ENCODE assay signal across 25 cellular contexts in the genomic region with DNA sequence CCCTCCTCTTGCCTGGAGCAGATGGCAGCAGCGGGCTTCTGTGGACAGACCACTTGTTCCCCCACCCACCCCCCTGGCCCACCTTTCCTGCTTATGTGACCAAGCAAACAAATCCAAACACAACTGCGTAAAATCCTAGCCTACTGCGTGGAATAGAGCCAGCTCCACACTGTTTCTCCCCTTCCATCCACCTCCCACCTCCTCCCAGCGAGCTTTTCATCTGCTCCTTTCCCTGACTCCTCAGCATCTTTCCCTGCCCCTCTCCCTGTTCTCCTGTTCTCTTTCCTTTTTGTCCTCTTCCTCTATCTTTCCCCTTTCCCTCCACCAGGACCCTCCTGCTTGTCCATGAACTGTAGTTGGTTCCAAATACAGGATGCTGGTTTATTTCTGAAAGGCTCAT. TPM values are rescaled to one million over a fixed set of nuclear protein-coding genes. Genes with fewer than 3 reads are reported as not detected.
"Had no signal": no experiment of that assay in that cellular context is flagged by ENCODE, and none has a peak within 500 bp of the region (broad histone marks: within the 10 kb centered on the region; RNA-seq: fewer than 3 reads in every experiment).

No MANE protein-coding gene starts in this region.

- H3K9me3 ChIP-seq: esophagus muscularis mucosa, gastrocnemius medialis, left lung, thoracic aorta had no signal

- H3K27ac ChIP-seq: coronary artery, esophagus muscularis mucosa, gastrocnemius medialis, left lung, thoracic aorta had no signal

- H3K27me3 ChIP-seq: esophagus muscularis mucosa, gastrocnemius medialis, left lung had no signal

- H3K4me1 ChIP-seq: esophagus muscularis mucosa, gastrocnemius medialis, left lung had no signal

- H3K4me1 Mint-ChIP-seq: activated B cell treated with CpG ODN at 0.5 μM for 24 hours; activated CD4-positive, alpha-beta T cell treated with anti-CD3 and anti-CD28 coated beads for 36 hours; activated naive CD8-positive, alpha-beta T cell treated with anti-CD3 and anti-CD28 coated beads for 36 hours; naive B cell had no signal

- H3K36me3 Mint-ChIP-seq: activated naive CD8-positive, alpha-beta T cell treated with anti-CD3 and anti-CD28 coated beads for 36 hours; naive B cell; type B pancreatic cell had no signal

- H3K4me3 Mint-ChIP-seq: activated B cell treated with CpG ODN at 0.5 μM for 24 hours; activated CD4-positive, alpha-beta T cell treated with anti-CD3 and anti-CD28 coated beads for 36 hours; activated naive CD8-positive, alpha-beta T cell treated with anti-CD3 and anti-CD28 coated beads for 36 hours; activated T-cell treated with anti-CD3 and anti-CD28 coated beads, Interleukin-2, amount 50 U/mL, for 4 hours; type B pancreatic cell had no signal

- H3K27ac Mint-ChIP-seq: activated B cell treated with CpG ODN at 0.5 μM for 24 hours; activated CD4-positive, alpha-beta T cell treated with anti-CD3 and anti-CD28 coated beads for 36 hours; activated naive CD8-positive, alpha-beta T cell treated with anti-CD3 and anti-CD28 coated beads for 36 hours; progenitor cell of endocrine pancreas; type B pancreatic cell had no signal

- H3K9me3 Mint-ChIP-seq: activated B cell treated with CpG ODN at 0.5 μM for 24 hours; activated naive CD8-positive, alpha-beta T cell treated with anti-CD3 and anti-CD28 coated beads for 36 hours; activated T-cell treated with anti-CD3 and anti-CD28 coated beads, Interleukin-2, amount 50 U/mL, for 4 hours; naive B cell; type B pancreatic cell had no signal

- H3K27me3 Mint-ChIP-seq: progenitor cell of endocrine pancreas, type B pancreatic cell had no signal

- DNase-seq: activated B cell treated with CpG ODN at 0.5 μM for 24 hours; activated CD4-positive, alpha-beta T cell treated with anti-CD3 and anti-CD28 coated beads for 36 hours; activated CD4-positive, alpha-beta T cell treated with anti-CD3 and anti-CD28 coated beads, Interleukin-2, amount 50 U/mL, for 4 hours; activated CD8-positive, alpha-beta memory T cell treated with anti-CD3 and anti-CD28 coated beads, Interleukin-2, amount 50 U/mL, for 48 hours; activated naive CD4-positive, alpha-beta T cell treated with Interleukin-2 at 50 U/mL for 16 hours; activated naive CD8-positive, alpha-beta T cell treated with anti-CD3 and anti-CD28 coated beads for 36 hours; activated T-cell treated with anti-CD3 and anti-CD28 coated beads, Interleukin-2, amount 50 U/mL, for 4 hours; cerebellar nuclear complex; gastrocnemius medialis; hippocampal formation; kidney glomerular epithelial cell; left lung; naive B cell; retina; stimulated activated CD4-positive, alpha-beta T cell treated with anti-CD3 and anti-CD28 coated beads, Interleukin-2, amount 100 ng/mL, for 48 hours; stimulated activated CD8-positive, alpha-beta memory T cell treated with anti-CD3 and anti-CD28 coated beads, Interleukin-4, amount 100 ng/mL, for 48 hours; stimulated activated naive CD4-positive, alpha-beta T cell treated with Interleukin-2 at 50 U/mL for 16 hours had no signal

- ATAC-seq: activated CD4-positive, alpha-beta T cell treated with anti-CD3 and anti-CD28 coated beads for 36 hours; activated T-cell treated with anti-CD3 and anti-CD28 coated beads, Interleukin-2, amount 50 U/mL, for 4 hours; gastrocnemius medialis; left lung had no signal

RNA-seq across cellular contexts. Expression of gene RGS8, which starts 27.4 kb away (rescaled TPM):
- total RNA-seq: activated B cell treated with CpG ODN at 0.5 μM for 24 hours; activated CD4-positive, alpha-beta T cell treated with anti-CD3 and anti-CD28 coated beads for 36 hours; activated CD8-positive, alpha-beta memory T cell treated with anti-CD3 and anti-CD28 coated beads for 36 hours; activated naive CD8-positive, alpha-beta T cell treated with anti-CD3 and anti-CD28 coated beads for 36 hours; activated T-cell treated with anti-CD3 and anti-CD28 coated beads, Interleukin-2, amount 50 U/mL, for 4 hours; gastrocnemius medialis; mesenteric fat pad; osteocyte; thoracic aorta had no signal
